11 cellular contexts compared by ENCODE assay signal in the genomic region with DNA sequence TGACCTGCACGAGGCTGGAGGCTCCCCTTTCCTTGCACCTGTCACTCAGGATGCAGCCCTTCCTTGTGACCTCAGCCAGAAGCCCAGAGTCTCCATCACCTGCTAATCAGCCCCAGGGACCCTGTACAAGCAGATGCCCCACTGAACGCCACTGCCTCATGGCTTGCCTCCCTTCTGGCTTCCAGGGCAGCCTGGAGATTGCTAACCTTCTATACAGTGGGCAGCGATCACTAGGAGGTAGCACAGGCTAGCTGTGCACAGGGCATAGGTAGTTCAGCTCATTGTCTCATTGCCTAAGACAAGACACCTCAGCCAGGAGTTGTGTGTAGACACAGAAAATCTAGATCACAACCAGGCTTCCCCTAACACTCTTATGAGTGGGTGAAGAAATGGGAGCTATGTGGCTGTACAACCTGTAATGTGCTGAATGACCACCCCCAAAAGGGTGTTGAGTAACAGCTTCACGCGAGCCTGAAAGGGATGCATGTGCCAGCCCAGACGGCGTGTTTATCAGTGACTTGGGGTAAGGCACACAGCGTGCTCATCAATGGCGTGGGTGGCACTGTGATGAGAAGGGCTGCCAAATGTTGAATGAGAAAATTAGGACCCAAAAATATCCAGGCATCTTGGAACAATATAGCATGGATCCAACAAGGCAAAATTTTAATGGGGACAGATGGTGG. TPM values are rescaled to one million over a fixed set of nuclear protein-coding genes. Genes with fewer than 3 reads are reported as not detected.
"Had no signal": no experiment of that assay in that cellular context is flagged by ENCODE, and none has a peak within 500 bp of the region (broad histone marks: within the 10 kb centered on the region; RNA-seq: fewer than 3 reads in every experiment).

No MANE protein-coding gene starts in this region.

- H3K4me3 Mint-ChIP-seq: activated CD8-positive, alpha-beta T cell treated with anti-CD3 and anti-CD28 coated beads, Interleukin-2, amount 10 ng/mL, durations not matched to agents 7 days and 5 days; activated naive CD4-positive, alpha-beta T cell treated with anti-CD3 and anti-CD28 coated beads, Interleukin-2, amount 10 ng/mL, durations not matched to agents 7 days and 5 days; activated T-helper 17 cell treated with anti-CD3 and anti-CD28 coated beads, Interleukin-2, amount 50 U/mL, for 72 hours; neural crest cell; stimulated activated naive CD8-positive, alpha-beta T cell treated with anti-CD3 and anti-CD28 coated beads, Interleukin-15, Interleukin-2, amounts not matched to agents 100 ng/mL and 50 ng/mL, for 24 hours; T-helper 1 cell treated with Interleukin-12 subunit alpha and Interleukin-12 subunit beta and Interleukin-4 antibody, amounts not matched to agents 30 μg/mL and 1 μg/mL, for 36 hours had no signal

- H3K36me3 Mint-ChIP-seq: activated naive CD4-positive, alpha-beta T cell treated with anti-CD3 and anti-CD28 coated beads, Interleukin-2, amount 10 ng/mL, durations not matched to agents 7 days and 5 days had no signal

- H3K9me3 Mint-ChIP-seq: activated naive CD4-positive, alpha-beta T cell treated with anti-CD3 and anti-CD28 coated beads, Interleukin-2, amount 10 ng/mL, durations not matched to agents 7 days and 5 days; activated T-helper 17 cell treated with anti-CD3 and anti-CD28 coated beads, Interleukin-2, amount 50 U/mL, for 72 hours; neural crest cell; stimulated activated naive CD8-positive, alpha-beta T cell treated with anti-CD3 and anti-CD28 coated beads, Interleukin-15, Interleukin-2, amounts not matched to agents 100 ng/mL and 50 ng/mL, for 24 hours; T-helper 1 cell treated with Interleukin-12 subunit alpha and Interleukin-12 subunit beta and Interleukin-4 antibody, amounts not matched to agents 30 μg/mL and 1 μg/mL, for 36 hours had no signal

- DNase-seq: activated CD4-positive, alpha-beta T cell treated with anti-CD3 and anti-CD28 coated beads for 4 hours; activated CD8-positive, alpha-beta T cell treated with anti-CD3 and anti-CD28 coated beads, Interleukin-2, amount 10 ng/mL, durations not matched to agents 7 days and 5 days; activated naive CD4-positive, alpha-beta T cell treated with anti-CD3 and anti-CD28 coated beads, Interleukin-2, amount 10 ng/mL, durations not matched to agents 7 days and 5 days; central memory CD4-positive, alpha-beta T cell; stimulated activated CD4-positive, alpha-beta T cell treated with anti-CD3 and anti-CD28 coated beads, Interleukin-12 subunit alpha, Interleukin-12 subunit beta, amount 100 ng/mL, for 4 hours had no signal

- H3K27ac Mint-ChIP-seq: activated CD8-positive, alpha-beta T cell treated with anti-CD3 and anti-CD28 coated beads, Interleukin-2, amount 10 ng/mL, durations not matched to agents 7 days and 5 days; activated naive CD4-positive, alpha-beta T cell treated with anti-CD3 and anti-CD28 coated beads, Interleukin-2, amount 10 ng/mL, durations not matched to agents 7 days and 5 days; activated T-helper 17 cell treated with anti-CD3 and anti-CD28 coated beads, Interleukin-2, amount 50 U/mL, for 72 hours; stimulated activated naive CD8-positive, alpha-beta T cell treated with anti-CD3 and anti-CD28 coated beads, Interleukin-15, Interleukin-2, amounts not matched to agents 100 ng/mL and 50 ng/mL, for 24 hours; T-helper 1 cell treated with Interleukin-12 subunit alpha and Interleukin-12 subunit beta and Interleukin-4 antibody, amounts not matched to agents 30 μg/mL and 1 μg/mL, for 36 hours had no signal

- ATAC-seq: activated CD8-positive, alpha-beta T cell treated with anti-CD3 and anti-CD28 coated beads, Interleukin-2, amount 10 ng/mL, durations not matched to agents 7 days and 5 days; activated T-helper 17 cell treated with anti-CD3 and anti-CD28 coated beads, Interleukin-2, amount 50 U/mL, for 72 hours; sciatic nerve had no signal

- H3K27me3 Mint-ChIP-seq: activated naive CD4-positive, alpha-beta T cell treated with anti-CD3 and anti-CD28 coated beads, Interleukin-2, amount 10 ng/mL, durations not matched to agents 7 days and 5 days; stimulated activated naive CD8-positive, alpha-beta T cell treated with anti-CD3 and anti-CD28 coated beads, Interleukin-15, Interleukin-2, amounts not matched to agents 100 ng/mL and 50 ng/mL, for 24 hours had no signal

- H3K4me1 Mint-ChIP-seq: activated naive CD4-positive, alpha-beta T cell treated with anti-CD3 and anti-CD28 coated beads, Interleukin-2, amount 10 ng/mL, durations not matched to agents 7 days and 5 days; activated T-helper 17 cell treated with anti-CD3 and anti-CD28 coated beads, Interleukin-2, amount 50 U/mL, for 72 hours had no signal

RNA-seq across cellular contexts. Expression of gene SSUH2, which starts 49.2 kb away (rescaled TPM):
- total RNA-seq: epithelial cell of proximal tubule had no signal
